17 cellular contexts compared by ENCODE assay signal in genomic region chr2:33607905-33608304, GRCh38.
"Had no signal": no experiment of that assay in that cellular context is flagged by ENCODE, and none has a peak within 500 bp of the region (broad histone marks: within the 10 kb centered on the region; RNA-seq: fewer than 3 reads in every experiment).

No MANE protein-coding gene starts in this region.

- H3K36me3 ChIP-seq: ascending aorta, left lung, tibial nerve had no signal

- H3K4me3 Mint-ChIP-seq: activated CD4-positive, alpha-beta memory T cell treated with anti-CD3 and anti-CD28 coated beads for 36 hours; activated naive CD8-positive, alpha-beta T cell treated with anti-CD3 and anti-CD28 coated beads, Interleukin-2, amount 50 U/mL, for 24 hours; activated T-helper 1 cell treated with anti-CD3 and anti-CD28 coated beads, Interleukin-12 subunit alpha, Interleukin-12 subunit beta, Interleukin-2, Interleukin-4 antibody, amounts not matched to agents 30 ng/mL and 10 ng/mL and 1 ng/mL, durations not matched to agents 14 hours and 24 hours and 36 hours; T-cell had no signal

- H3K27ac ChIP-seq: ascending aorta, left lung, tibial nerve had no signal

- FAIRE-seq: bronchial epithelial cell, colon, endothelial cell of umbilical vein, frontal cortex had no signal

- H3K9me3 ChIP-seq: ascending aorta, left lung, tibial nerve had no signal

- H3K4me3 ChIP-seq: ascending aorta, left lung, smooth muscle cell, tibial nerve had no signal

- H3K27me3 Mint-ChIP-seq: activated naive CD8-positive, alpha-beta T cell treated with anti-CD3 and anti-CD28 coated beads, Interleukin-2, amount 50 U/mL, for 24 hours; T-cell had no signal

- H3K9me3 Mint-ChIP-seq: activated CD4-positive, alpha-beta memory T cell treated with anti-CD3 and anti-CD28 coated beads for 36 hours; activated naive CD8-positive, alpha-beta T cell treated with anti-CD3 and anti-CD28 coated beads, Interleukin-2, amount 50 U/mL, for 24 hours; activated T-helper 1 cell treated with anti-CD3 and anti-CD28 coated beads, Interleukin-12 subunit alpha, Interleukin-12 subunit beta, Interleukin-2, Interleukin-4 antibody, amounts not matched to agents 30 ng/mL and 10 ng/mL and 1 ng/mL, durations not matched to agents 14 hours and 24 hours and 36 hours; T-cell had no signal

- H3K4me1 ChIP-seq: ascending aorta, left lung, tibial nerve had no signal

- DNase-seq: activated CD4-positive, alpha-beta memory T cell treated with anti-CD3 and anti-CD28 coated beads for 36 hours; activated naive CD4-positive, alpha-beta T cell; activated naive CD8-positive, alpha-beta T cell treated with anti-CD3 and anti-CD28 coated beads, Interleukin-2, amount 50 U/mL, for 24 hours; effector CD4-positive, alpha-beta T cell; hippocampal formation; left lung; mesenchymal stem cell; T-cell; T1000 had no signal

- H3K4me2 ChIP-seq: smooth muscle cell had no signal

- H3K27me3 ChIP-seq: ascending aorta, left lung, tibial nerve had no signal

- ATAC-seq: activated naive CD8-positive, alpha-beta T cell treated with anti-CD3 and anti-CD28 coated beads, Interleukin-2, amount 50 U/mL, for 24 hours; left lung; T-cell had no signal

- H3K27ac Mint-ChIP-seq: activated CD4-positive, alpha-beta memory T cell treated with anti-CD3 and anti-CD28 coated beads for 36 hours; activated naive CD8-positive, alpha-beta T cell treated with anti-CD3 and anti-CD28 coated beads, Interleukin-2, amount 50 U/mL, for 24 hours; activated T-helper 1 cell treated with anti-CD3 and anti-CD28 coated beads, Interleukin-12 subunit alpha, Interleukin-12 subunit beta, Interleukin-2, Interleukin-4 antibody, amounts not matched to agents 30 ng/mL and 10 ng/mL and 1 ng/mL, durations not matched to agents 14 hours and 24 hours and 36 hours; T-cell had no signal

- H3K4me1 Mint-ChIP-seq: activated naive CD8-positive, alpha-beta T cell treated with anti-CD3 and anti-CD28 coated beads, Interleukin-2, amount 50 U/mL, for 24 hours; T-cell had no signal
